12 cellular contexts compared by ENCODE assay signal in the genomic region with DNA sequence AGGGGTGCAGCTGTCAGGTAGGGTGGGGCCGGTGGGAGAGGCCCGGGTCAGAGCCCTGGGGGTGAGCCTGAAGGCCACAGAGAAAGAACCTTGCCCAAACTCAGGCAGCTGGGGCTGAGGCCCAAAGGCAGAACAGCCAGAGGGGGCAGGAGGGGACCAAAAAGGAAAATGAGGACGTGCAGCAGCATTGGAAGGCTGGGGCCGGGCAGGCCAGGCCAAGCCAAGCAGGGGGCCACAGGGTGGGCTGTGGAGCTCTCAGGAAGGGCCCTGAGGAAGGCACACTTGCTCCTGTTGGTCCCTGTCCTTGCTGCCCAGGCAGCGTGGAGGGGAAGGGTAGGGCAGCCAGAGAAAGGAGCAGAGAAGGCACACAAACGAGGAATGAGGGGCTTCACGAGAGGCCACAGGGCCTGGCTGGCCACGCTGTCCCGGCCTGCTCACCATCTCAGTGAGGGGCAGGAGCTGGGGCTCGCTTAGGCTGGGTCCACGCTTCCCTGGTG. TPM values are rescaled to one million over a fixed set of nuclear protein-coding genes. Genes with fewer than 3 reads are reported as not detected.
DNase-seq lines count a peak whose midpoint lies in the region; FAIRE-seq and TF ChIP-seq lines count a peak whose summit lies in the region.
"Had no signal": no experiment of that assay in that cellular context is flagged by ENCODE, and none has a peak within 500 bp of the region (broad histone marks: within the 10 kb centered on the region; RNA-seq: fewer than 3 reads in every experiment).

No MANE protein-coding gene starts in this region.

- CTCF ChIA-PET in AG04450 (lab: Charles Lee), result interaction anchor here (0.6 kb wide), 1 partner anchor 12 kb away, joined by 3 read pairs; no protein-coding TSS in a partner anchor

- TF ChIP-seq CTCF in AG04450 (IDR thresholded peaks at IDR 0.05; ENCODE audit: low read depth, low read length) (no peak; the same call in 1 of the 2 replicates), keratinocyte (optimal IDR thresholded peaks at IDR 0.05 in 1 of 3, IDR thresholded peaks at IDR 0.05 in 1 of 3, conservative IDR thresholded peaks at IDR 0.05 in 1 of 3; ENCODE audit: extremely low read depth in 1 of 3, insufficient read depth in 2 of 3, low read length in 3 of 3) (no peak)

- H3K79me2 ChIP-seq in keratinocyte (ENCODE audit: control insufficient read depth, insufficient read depth, low read length), result peaks cover 30% of the 10 kb centered on the region

- POLR2A ChIA-PET in AG04450 (lab: Yijun Ruan, JAX), result interaction anchor here (2.3 kb wide), 1 partner anchor 9 kb away, joined by 76 read pairs; a partner anchor contains a TSS

- no peak for FAIRE-seq in keratinocyte (lab: Jason Lieb, UNC)

- peaks cover 39% of the 10 kb centered on the region for H3K36me3 ChIP-seq in SJCRH30
- H3K36me3 ChIP-seq in keratinocyte (ENCODE audit: control insufficient read depth in 2 of 2, extremely low read depth in 1 of 2, insufficient read depth in 2 of 2, low read length in 2 of 2), result peaks cover 38 to 51% of the 10 kb centered on the region in 2 experiments
- peaks cover 53% of the 10 kb centered on the region for H3K36me3 ChIP-seq in skeletal muscle satellite cell (ENCODE audit: insufficient read depth, low read length)

- H3K4me1 ChIP-seq in SJCRH30, result peaks cover 40% of the 10 kb centered on the region
- H3K4me1 ChIP-seq in keratinocyte (ENCODE audit: control insufficient read depth, extremely low read depth, insufficient read depth, low read length), result peaks cover 62% of the 10 kb centered on the region
- H3K4me1 ChIP-seq in skeletal muscle satellite cell (ENCODE audit: control insufficient read depth, insufficient read depth, low read length), result peaks cover 57% of the 10 kb centered on the region

- H3K27ac ChIP-seq in AG04450 (ENCODE audit: low read depth, low read length) (peak overlapping the region; percentile 100), SJCRH30 (peak overlapping the region; percentile 78), keratinocyte (ENCODE audit: control insufficient read depth, insufficient read depth, low read length) (peak overlapping the region; percentile 47)

- in situ Hi-C loops in G401 (cut with HindIII; ENCODE audit: low sequenced_read_pairs), result no loop called here

- peak overlapping the region; percentile 28 for H3K9ac ChIP-seq in keratinocyte (ENCODE audit: control insufficient read depth, extremely low read depth, insufficient read depth, low read length)
- H3K9ac ChIP-seq in skeletal muscle satellite cell (ENCODE audit: low read depth, low read length), result peak overlapping the region; percentile 42

- H3K9me3 ChIP-seq in AG04450 (ENCODE audit: control insufficient read depth, insufficient read depth, low read length) (no peaks in the 10 kb centered on the region), SJCRH30 (replicated peaks) (no peaks in the 10 kb centered on the region), keratinocyte (ENCODE audit: control insufficient read depth, low read depth, low read length) (no peaks in the 10 kb centered on the region), skeletal muscle satellite cell (replicated peaks; ENCODE audit: low read length) (no peaks in the 10 kb centered on the region)

- H3K27me3 ChIP-seq in AG04450 (ENCODE audit: control insufficient read depth, insufficient read depth, low read length) (no peaks in the 10 kb centered on the region), SJCRH30 (no peaks in the 10 kb centered on the region), keratinocyte (ENCODE audit: control insufficient read depth, extremely low read depth, insufficient read depth, low read length) (no peaks in the 10 kb centered on the region), skeletal muscle satellite cell (ENCODE audit: control insufficient read depth, insufficient read depth, low read length) (no peaks in the 10 kb centered on the region)

- H2AFZ ChIP-seq in keratinocyte (ENCODE audit: control insufficient read depth, low read length), result no peak overlapping the region

- H3K9me1 ChIP-seq in keratinocyte (ENCODE audit: control insufficient read depth, extremely low read depth, insufficient read depth, low read length), result no peaks in the 10 kb centered on the region

- no peak overlapping the region for H3K4me2 ChIP-seq in keratinocyte (ENCODE audit: control insufficient read depth, extremely low read depth, insufficient read depth, low read depth, low read length)
- no peak overlapping the region for H3K4me2 ChIP-seq in skeletal muscle satellite cell (ENCODE audit: low read length)

- no peaks in the 10 kb centered on the region for H4K20me1 ChIP-seq in keratinocyte (ENCODE audit: control insufficient read depth, extremely low read depth, insufficient read depth, low read length)

- dilution Hi-C loops in keratinocyte (cut with MboI; ENCODE audit: extremely low pct_ligation_motif_present, low sequenced_read_pairs), result no loop called here

- no peak for DNase-seq in AG04450 (ENCODE audit: low read depth, low spot score)
- peak; percentile 54 to 65 for DNase-seq in SJCRH30
- no peak for DNase-seq in keratinocyte (ENCODE audit: low read depth, low spot score)
- DNase-seq in central memory CD4-positive, alpha-beta T cell, result no peak
- DNase-seq in G401 (ENCODE audit: low spot score), result no peak
- no peak for DNase-seq in NCI-H2081 treated with DMSO at 0.1 percent for 48 hours (lab: John Stamatoyannopoulos, UW)
- no peak for DNase-seq in inferior parietal cortex (ENCODE audit: extremely low spot score)
- DNase-seq: activated CD8-positive, alpha-beta memory T cell treated with anti-CD3 and anti-CD28 coated beads, Interleukin-2, amount 10 ng/mL, durations not matched to agents 7 days and 5 days; stimulated activated CD4-positive, alpha-beta T cell treated with anti-CD3 and anti-CD28 coated beads, Interleukin-1b, Interleukin-23, amount 100 ng/mL, for 48 hours; stimulated activated naive CD8-positive, alpha-beta T cell treated with anti-CD3 and anti-CD28 coated beads, Interleukin-15, Interleukin-2, amounts not matched to agents 100 U/mL and 50 U/mL, for 24 hours had no signal

- H3K4me3 ChIP-seq in AG04450 (ENCODE audit: low read depth, low read length) (peak overlapping the region; percentile 13; the same call in 1 of the 2 replicates), SJCRH30 (no peak overlapping the region), keratinocyte (ENCODE audit: control insufficient read depth in 2 of 3, extremely low read depth in 1 of 3, insufficient read depth in 2 of 3, low read depth in 1 of 3, low read length in 3 of 3) (no peak overlapping the region), skeletal muscle satellite cell (ENCODE audit: low read length) (no peak overlapping the region)

RNA-seq across cellular contexts. Expression of a gene that starts 10.5 kb away (rescaled TPM):
- 365 and 448 TPM in 2 replicates for polyA plus RNA-seq in AG04450 (2011; rRNA removed)
- 257 and 350 TPM in 2 replicates for polyA minus RNA-seq in AG04450 (2011; rRNA and poly(A)+ RNA removed)
- 96.7 and 98.7 TPM in 2 replicates for total RNA-seq in SJCRH30 (2014; rRNA removed; shearing (Covaris generic))
- polyA plus RNA-seq in keratinocyte, result 185 to 355 TPM (median 246 TPM) in 3 replicates
- polyA plus RNA-seq in keratinocyte (2011; ENCODE audit: low read depth), result 38.1 TPM
- 52.3 and 79.2 TPM in 2 replicates for polyA plus RNA-seq in keratinocyte (2011; cell fraction: cytosol; rRNA removed)
- polyA plus RNA-seq in keratinocyte (2011; cell fraction: nucleus; rRNA removed), result 794 and 868 TPM in 2 replicates
- polyA plus RNA-seq in keratinocyte (2012; ENCODE audit: low replicate concordance), result 99.7 and 290 TPM in 2 replicates
- polyA minus RNA-seq in keratinocyte, result 235 to 587 TPM (median 267 TPM) in 3 replicates
- polyA minus RNA-seq in keratinocyte (2011; cell fraction: cytosol; rRNA and poly(A)+ RNA removed), result 209 TPM
- polyA minus RNA-seq in keratinocyte (2011; cell fraction: nucleus; rRNA and poly(A)+ RNA removed), result 532 and 668 TPM in 2 replicates
- total RNA-seq in skeletal muscle satellite cell (2012; rRNA removed), result 260 and 382 TPM in 2 replicates
- total RNA-seq in G401 (2014; rRNA removed; shearing (Covaris generic)), result 294 and 298 TPM in 2 replicates

RNA-seq across cellular contexts. Expression of a gene that starts 17.2 kb away (rescaled TPM):
- polyA plus RNA-seq in AG04450 (2011; rRNA removed) (71.8 and 78.1 TPM in 2 replicates), keratinocyte (56.0 to 104 TPM (median 82.0 TPM) in 3 replicates)
- 17.4 and 20.0 TPM in 2 replicates for polyA minus RNA-seq in AG04450 (2011; rRNA and poly(A)+ RNA removed)
- 65.1 and 95.5 TPM in 2 replicates for total RNA-seq in SJCRH30 (2014; rRNA removed; shearing (Covaris generic))
- polyA plus RNA-seq in keratinocyte (2011; ENCODE audit: low read depth), result 181 TPM
- 28.8 and 37.2 TPM in 2 replicates for polyA plus RNA-seq in keratinocyte (2011; cell fraction: cytosol; rRNA removed)
- 24.4 and 31.9 TPM in 2 replicates for polyA plus RNA-seq in keratinocyte (2011; cell fraction: nucleus; rRNA removed)
- polyA plus RNA-seq in keratinocyte (2012; ENCODE audit: low replicate concordance), result 93.4 and 197 TPM in 2 replicates
- polyA minus RNA-seq in keratinocyte, result 8.2 to 15.9 TPM (median 12.9 TPM) in 3 replicates
- 78.5 TPM for polyA minus RNA-seq in keratinocyte (2011; cell fraction: cytosol; rRNA and poly(A)+ RNA removed)
- polyA minus RNA-seq in keratinocyte (2011; cell fraction: nucleus; rRNA and poly(A)+ RNA removed), result 5.8 and 9.2 TPM in 2 replicates
- 51.3 and 68.4 TPM in 2 replicates for total RNA-seq in skeletal muscle satellite cell (2012; rRNA removed)
- 77.9 and 133 TPM in 2 replicates for total RNA-seq in G401 (2014; rRNA removed; shearing (Covaris generic))

RNA-seq across cellular contexts. Expression of a gene that starts 24.7 kb away (rescaled TPM):
- polyA plus RNA-seq in AG04450 (2011; rRNA removed) (87.8 and 125 TPM in 2 replicates), keratinocyte (36.7 to 79.4 TPM (median 62.5 TPM) in 3 replicates)
- 128 and 185 TPM in 2 replicates for polyA minus RNA-seq in AG04450 (2011; rRNA and poly(A)+ RNA removed)
- 12.2 and 12.5 TPM in 2 replicates for total RNA-seq in SJCRH30 (2014; rRNA removed; shearing (Covaris generic))
- polyA plus RNA-seq in keratinocyte (2011; ENCODE audit: low read depth), result 43.9 TPM
- polyA plus RNA-seq in keratinocyte (2011; cell fraction: cytosol; rRNA removed), result 44.1 and 73.2 TPM in 2 replicates
- polyA plus RNA-seq in keratinocyte (2011; cell fraction: nucleus; rRNA removed), result 131 and 159 TPM in 2 replicates
- polyA plus RNA-seq in keratinocyte (2012; ENCODE audit: low replicate concordance), result 95.0 and 106 TPM in 2 replicates
- polyA minus RNA-seq in keratinocyte, result 110 to 463 TPM (median 142 TPM) in 3 replicates
- polyA minus RNA-seq in keratinocyte (2011; cell fraction: cytosol; rRNA and poly(A)+ RNA removed), result 143 TPM
- 194 and 209 TPM in 2 replicates for polyA minus RNA-seq in keratinocyte (2011; cell fraction: nucleus; rRNA and poly(A)+ RNA removed)
- total RNA-seq in skeletal muscle satellite cell (2012; rRNA removed), result 66.2 and 69.0 TPM in 2 replicates
- 37.1 and 41.5 TPM in 2 replicates for total RNA-seq in G401 (2014; rRNA removed; shearing (Covaris generic))

RNA-seq across cellular contexts. Expression of a gene that starts 31.6 kb away (rescaled TPM):
- polyA plus RNA-seq in AG04450 (2011; rRNA removed) (7.5 and 7.7 TPM in 2 replicates), keratinocyte (0.20 to 0.65 TPM (median 0.33 TPM) in 3 replicates)
- 6.8 and 9.1 TPM in 2 replicates for polyA minus RNA-seq in AG04450 (2011; rRNA and poly(A)+ RNA removed)
- total RNA-seq in SJCRH30 (2014; rRNA removed; shearing (Covaris generic)), result 46.2 and 47.8 TPM in 2 replicates
- not detected for polyA plus RNA-seq in keratinocyte (2011; ENCODE audit: low read depth)
- 0.13 and 0.22 TPM in 2 replicates for polyA plus RNA-seq in keratinocyte (2011; cell fraction: cytosol; rRNA removed)
- polyA plus RNA-seq in keratinocyte (2011; cell fraction: nucleus; rRNA removed), result 0.73 and 0.95 TPM in 2 replicates
- 0.30 and 0.34 TPM in 2 replicates for polyA plus RNA-seq in keratinocyte (2012; ENCODE audit: low replicate concordance)
- 0.29 to 0.36 TPM in 2 of 3 replicates, not detected in the other for polyA minus RNA-seq in keratinocyte
- polyA minus RNA-seq in keratinocyte (2011; cell fraction: cytosol; rRNA and poly(A)+ RNA removed), result not detected
- 0.32 TPM in 1 of 2 replicates, not detected in the other for polyA minus RNA-seq in keratinocyte (2011; cell fraction: nucleus; rRNA and poly(A)+ RNA removed)
- total RNA-seq in skeletal muscle satellite cell (2012; rRNA removed), result 1.0 and 2.2 TPM in 2 replicates
- 27.3 and 28.1 TPM in 2 replicates for total RNA-seq in G401 (2014; rRNA removed; shearing (Covaris generic))
- polyA plus RNA-seq: neural cell had no signal

RNA-seq across cellular contexts. Expression of a gene that starts 36.2 kb away (rescaled TPM):
- polyA plus RNA-seq in AG04450 (2011; rRNA removed), result 0.06 and 0.19 TPM in 2 replicates
- 0.23 TPM in 1 of 2 replicates, not detected in the other for polyA minus RNA-seq in AG04450 (2011; rRNA and poly(A)+ RNA removed)
- not detected in 2 replicates for total RNA-seq in SJCRH30 (2014; rRNA removed; shearing (Covaris generic))
- polyA plus RNA-seq in keratinocyte, result 0.04 to 0.06 TPM (median 0.05 TPM) in 3 replicates
- not detected for polyA plus RNA-seq in keratinocyte (2011; ENCODE audit: low read depth)
- polyA plus RNA-seq in keratinocyte (2011; cell fraction: cytosol; rRNA removed), result 0.06 TPM in 1 of 2 replicates, not detected in the other
- 0.20 and 0.25 TPM in 2 replicates for polyA plus RNA-seq in keratinocyte (2011; cell fraction: nucleus; rRNA removed)
- polyA plus RNA-seq in keratinocyte (2012; ENCODE audit: low replicate concordance), result 0.87 TPM in 1 of 2 replicates, not detected in the other
- not detected in 3 replicates for polyA minus RNA-seq in keratinocyte
- not detected for polyA minus RNA-seq in keratinocyte (2011; cell fraction: cytosol; rRNA and poly(A)+ RNA removed)
- polyA minus RNA-seq in keratinocyte (2011; cell fraction: nucleus; rRNA and poly(A)+ RNA removed), result 0.32 TPM in 1 of 2 replicates, not detected in the other
- total RNA-seq in skeletal muscle satellite cell (2012; rRNA removed), result 0.22 and 0.25 TPM in 2 replicates
- total RNA-seq in G401 (2014; rRNA removed; shearing (Covaris generic)), result not detected in 2 replicates

Comparison
In these comparisons a context has a peak if more than half of its experiments do, and no peak if none do; other contexts are left out.
1. DNase-seq: peak in SJCRH30 (2 of 2); none in AG04450 (single experiment), keratinocyte (single experiment), central memory CD4-positive, alpha-beta T cell (single experiment), G401 (single experiment), NCI-H2081 treated with DMSO at 0.1 percent for 48 hours (single experiment) and inferior parietal cortex (single experiment).
2. H3K27ac ChIP-seq: peak in every context shown above with its lines; median percentile 100 in AG04450; 78 in SJCRH30; 47 in keratinocyte.